ENCODE assay signal across 16 cellular contexts in the genomic region with DNA sequence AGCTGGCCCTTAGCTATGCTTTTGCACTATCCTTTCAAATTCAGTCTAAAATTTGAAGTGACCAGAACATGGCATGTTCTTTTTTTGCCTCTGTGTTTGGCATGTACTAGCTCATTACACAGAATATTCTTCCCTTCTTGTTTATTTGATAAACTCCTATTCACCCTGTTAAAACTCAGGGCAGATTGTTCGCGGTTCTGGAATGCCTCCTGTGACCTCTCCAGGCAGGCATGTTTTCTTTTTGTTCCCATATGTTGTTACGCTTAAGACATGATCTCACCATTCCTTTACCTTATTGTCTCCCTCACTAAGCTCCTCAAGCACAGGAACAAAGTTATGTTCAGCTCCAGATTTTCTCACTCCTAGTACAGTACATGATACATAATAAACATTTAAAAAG.
DNase-seq lines count a peak whose midpoint lies in the region; ATAC-seq and TF ChIP-seq lines count a peak whose summit lies in the region.
"Had no signal": no experiment of that assay in that cellular context is flagged by ENCODE, and none has a peak within 500 bp of the region (broad histone marks: within the 10 kb centered on the region; RNA-seq: fewer than 3 reads in every experiment).

No MANE protein-coding gene starts in this region.

- H3K36me3 Mint-ChIP-seq in activated CD4-positive, alpha-beta T cell treated with anti-CD3 and anti-CD28 coated beads for 36 hours (ENCODE audit: low read depth), result peaks cover 16% of the 10 kb centered on the region

- H3K4me3 Mint-ChIP-seq in activated CD4-positive, alpha-beta T cell treated with anti-CD3 and anti-CD28 coated beads for 36 hours, result no peak overlapping the region
- H3K4me3 Mint-ChIP-seq: H9 had no signal

- H3K4me3 ChIP-seq in foreskin fibroblast (ENCODE audit: low read depth in 1 of 2, low read length in 2 of 2) (no peak overlapping the region), retinal pigment epithelial cell (ENCODE audit: low read length) (no peak overlapping the region)
- H3K4me3 ChIP-seq: lung, ovary, thoracic aorta had no signal

- H3K9me3 Mint-ChIP-seq in activated CD4-positive, alpha-beta T cell treated with anti-CD3 and anti-CD28 coated beads for 36 hours (ENCODE audit: low read depth), result no peaks in the 10 kb centered on the region
- H3K9me3 Mint-ChIP-seq: H9 had no signal

- no peaks in the 10 kb centered on the region for H3K4me1 Mint-ChIP-seq in activated CD4-positive, alpha-beta T cell treated with anti-CD3 and anti-CD28 coated beads for 36 hours

- intact Hi-C loops in activated CD4-positive, alpha-beta T cell treated with anti-CD3 and anti-CD28 coated beads for 36 hours (cut with DNase I, micrococcal nuclease), result no loop called here

- DNase-seq in DMS 273 (lab: John Stamatoyannopoulos, UW; ENCODE audit: unreplicated experiment) (peak; percentile 33), DMS 273 treated with DMSO at 0.1 percent for 48 hours (lab: John Stamatoyannopoulos, UW) (no peak), amniotic epithelial cell (ENCODE audit: low read depth) (peak; percentile 67), foreskin fibroblast (peak; percentile 39 to 69), retinal pigment epithelial cell (ENCODE audit: low read depth) (peak; percentile 9), RKO (ENCODE audit: low spot score) (no peak), NCI-H2196 (lab: John Stamatoyannopoulos, UW; ENCODE audit: unreplicated experiment) (no peak)
- no peak for DNase-seq in activated CD4-positive, alpha-beta T cell treated with anti-CD3 and anti-CD28 coated beads for 36 hours
- DNase-seq: activated CD4-positive, alpha-beta T cell treated with anti-CD3 and anti-CD28 coated beads for 4 hours; anterior cingulate cortex; H9; hypothalamus; ovary; PC-3 had no signal

- POLR2A ChIA-PET in activated CD4-positive, alpha-beta T cell treated with anti-CD3 and anti-CD28 coated beads for 36 hours (lab: Charles Lee), result interaction anchor here (0.6 kb wide), 1 partner anchor 117 kb away, joined by 6 read pairs; no protein-coding TSS in a partner anchor

- no peak for ATAC-seq in activated CD4-positive, alpha-beta T cell treated with anti-CD3 and anti-CD28 coated beads for 36 hours
- ATAC-seq: PC-3 had no signal

- H3K27me3 Mint-ChIP-seq in activated CD4-positive, alpha-beta T cell treated with anti-CD3 and anti-CD28 coated beads for 36 hours, result no peaks in the 10 kb centered on the region

- CTCF ChIA-PET in activated CD4-positive, alpha-beta T cell treated with anti-CD3 and anti-CD28 coated beads for 36 hours (lab: Charles Lee), result interaction anchor here (0.5 to 2.0 kb wide), 6 partner anchors 80 to 253 kb away, joined by 3 to 5 read pairs (median 4); no protein-coding TSS in a partner anchor

- TF ChIP-seq CTCF in foreskin fibroblast (IDR thresholded peaks at IDR 0.05; ENCODE audit: low read depth, low read length), result no peak
- TF ChIP-seq CTCF in retinal pigment epithelial cell (conservative IDR thresholded peaks at IDR 0.05; ENCODE audit: low read depth, low read length), result no peak

- H3K27ac Mint-ChIP-seq in activated CD4-positive, alpha-beta T cell treated with anti-CD3 and anti-CD28 coated beads for 36 hours, result no peak overlapping the region

Comparison
In these comparisons a context has a peak if more than half of its experiments do, and no peak if none do; other contexts are left out.
1. DNase-seq: peak in DMS 273 (single experiment), amniotic epithelial cell (single experiment), foreskin fibroblast (2 of 2) and retinal pigment epithelial cell (single experiment); none in DMS 273 treated with DMSO at 0.1 percent for 48 hours (single experiment), RKO (single experiment), activated CD4-positive, alpha-beta T cell treated with anti-CD3 and anti-CD28 coated beads for 36 hours (single experiment) and NCI-H2196 (single experiment).